Comparison of ENCODE assay signal across 25 cellular contexts in the genomic region with DNA sequence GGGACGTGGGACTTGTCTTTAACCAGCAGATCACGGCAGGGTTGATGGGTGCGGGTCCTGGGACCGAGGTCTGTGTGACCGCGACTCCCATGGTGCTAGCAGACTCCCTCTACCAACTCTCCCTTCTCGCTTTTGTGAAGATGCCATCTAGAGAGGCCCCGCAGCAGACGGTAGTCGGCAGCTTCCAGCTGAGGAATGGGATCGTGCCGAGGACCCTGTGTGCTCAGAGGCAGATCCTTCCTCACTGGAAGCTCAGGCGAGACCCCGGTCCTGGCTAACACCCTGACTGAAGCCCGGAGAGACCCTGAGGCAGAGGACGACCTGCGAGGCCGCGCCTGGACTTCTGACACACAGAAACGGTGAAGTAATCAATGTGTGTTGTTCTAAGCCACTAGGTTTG. TPM values are rescaled to one million over a fixed set of nuclear protein-coding genes. Genes with fewer than 3 reads are reported as not detected.
DNase-seq lines count a peak whose midpoint lies in the region; ATAC-seq and TF ChIP-seq lines count a peak whose summit lies in the region.
"Had no signal": no experiment of that assay in that cellular context is flagged by ENCODE, and none has a peak within 500 bp of the region (broad histone marks: within the 10 kb centered on the region; RNA-seq: fewer than 3 reads in every experiment).

No MANE protein-coding gene starts in this region.

- ATAC-seq in SK-N-SH treated with all-trans-retinoic acid at 6 μM for 48 hours (no peak), mucosa of descending colon (no peak)
- ATAC-seq: activated T-cell treated with anti-CD3 and anti-CD28 coated beads, Interleukin-2, amount 50 U/mL, for 4 hours; Panc1; stimulated activated naive CD8-positive, alpha-beta T cell treated with anti-CD3 and anti-CD28 coated beads, Interleukin-15, amount 100 ng/mL, for 72 hours had no signal

- H3K9me2 ChIP-seq in SK-N-SH = no peaks in the 10 kb centered on the region

- no peak for TF ChIP-seq POLR2A in stomach (IDR thresholded peaks at IDR 0.05)

- H3K36me3 ChIP-seq in SK-N-SH (replicated peaks in 1 of 2; ENCODE audit: control insufficient read depth in 1 of 2, insufficient read depth in 2 of 2, low read length in 1 of 2) (peaks cover 31 to 51% of the 10 kb centered on the region in 2 experiments), mucosa of descending colon (ENCODE audit: low read depth) (no peaks in the 10 kb centered on the region), stomach (peaks cover 45 to 93% (median 84%) of the 10 kb centered on the region in 4 donors)

- TF ChIP-seq CTCF in SK-N-SH (IDR thresholded peaks at IDR 0.05) = no peak
- no peak for TF ChIP-seq CTCF in mucosa of descending colon (IDR thresholded peaks at IDR 0.05)
- TF ChIP-seq CTCF in stomach (IDR thresholded peaks at IDR 0.05) = no peak

- no peak overlapping the region for H3K4me2 ChIP-seq in SK-N-SH

- H3K27ac ChIP-seq in SK-N-SH (ENCODE audit: low read depth in 2 of 2, low read length in 1 of 2) (no peak overlapping the region), stomach (no peak overlapping the region)
- H3K27ac ChIP-seq: 22Rv1, HL-60, SJCRH30, tibial nerve had no signal

- peaks cover 3% of the 10 kb centered on the region for H3F3A ChIP-seq in SK-N-SH (replicated peaks; ENCODE audit: insufficient read depth)

- intact Hi-C loops in mucosa of descending colon (cut with DNase I, micrococcal nuclease) = no loop called here
- intact Hi-C loops in stomach (cut with DNase I; ENCODE audit: low total_unique reads) = no loop called here

- CTCF ChIA-PET in SK-N-SH (lab: Yijun Ruan, JAX) = interaction anchor here (1.3 kb wide), 1 partner anchor 11 kb away, joined by 3 read pairs; no protein-coding TSS in a partner anchor

- POLR2A ChIA-PET in SK-N-SH (lab: Yijun Ruan, JAX) = no interaction called here

- TF ChIP-seq EP300 in SK-N-SH (IDR thresholded peaks at IDR 0.05; ENCODE audit: borderline replicate concordance in 1 of 2, low read depth in 1 of 2, low read length in 1 of 2) = no peak
- no peak for TF ChIP-seq EP300 in stomach (IDR thresholded peaks at IDR 0.05)

- H3K4me1 ChIP-seq in SK-N-SH (ENCODE audit: control insufficient read depth in 1 of 2, insufficient read depth in 2 of 2, low read depth in 1 of 2, low read length in 1 of 2) (peaks cover 0 to 23% of the 10 kb centered on the region in 2 experiments; a peak in 1 of 4 replicates), mucosa of descending colon (ENCODE audit: low read depth) (no peaks in the 10 kb centered on the region), stomach (no peaks in the 10 kb centered on the region)
- H3K4me1 ChIP-seq: HAP-1, SJCRH30, tibial nerve had no signal

- H3K9me3 ChIP-seq in SK-N-SH (no peaks in the 10 kb centered on the region), mucosa of descending colon (no peaks in the 10 kb centered on the region), stomach (no peaks in the 10 kb centered on the region)
- H3K9me3 ChIP-seq: HAP-1, SJCRH30, tibial nerve had no signal

- WGBS in SK-N-SH (ENCODE audit: low lambda C conversion rate) = 86% methylated on average over 17 of the region's 20 CpGs
- 86 to 91% (median 88%) methylated on average over 20 of the region's 20 CpGs for WGBS in stomach, 5 donors

- DNase-seq in SK-N-SH (peak; percentile 5), mucosa of descending colon (peak in 2 of 3 donors; percentile 16 to 20), stomach (peak; percentile 17), SKM-1 treated with dmso at 0.1 percent for 144 hours (lab: John Stamatoyannopoulos, UW; ENCODE audit: unreplicated experiment) (no peak), dermis blood vessel endothelial cell (no peak)
- DNase-seq in activated CD8-positive, alpha-beta memory T cell treated with anti-CD3 and anti-CD28 coated beads, Interleukin-2, amount 50 U/mL, for 4 hours = peak; percentile 6
- DNase-seq in activated CD4-positive, CD25-positive, alpha-beta regulatory T cell (lab: John Stamatoyannopoulos, UW) = no peak
- DNase-seq: activated naive CD4-positive, alpha-beta T cell treated with Interleukin-2 at 50 U/mL for 16 hours; activated T-cell treated with anti-CD3 and anti-CD28 coated beads, Interleukin-2, amount 50 U/mL, for 4 hours; amniotic stem cell; CD4-positive, alpha-beta memory T cell; Karpas-422; NCI-H1436 treated with DMSO at 0.1 percent for 48 hours; NCI-H2171; NCI-H524 treated with DMSO at 0.1 percent for 48 hours; occipital lobe; SJCRH30; stimulated activated naive CD8-positive, alpha-beta T cell treated with anti-CD3 and anti-CD28 coated beads, Interleukin-15, amount 100 ng/mL, for 72 hours had no signal

- H2AFZ ChIP-seq in SK-N-SH (ENCODE audit: low read depth) = no peak overlapping the region

- no peak for TF ChIP-seq RAD21 in SK-N-SH (IDR thresholded peaks at IDR 0.05; ENCODE audit: low read length)

- no peaks in the 10 kb centered on the region for H3K27me3 ChIP-seq in SK-N-SH (ENCODE audit: insufficient read depth)
- H3K27me3 ChIP-seq in stomach = no peaks in the 10 kb centered on the region
- H3K27me3 ChIP-seq: SJCRH30, tibial nerve had no signal

- no peak overlapping the region for H3K4me3 ChIP-seq in SK-N-SH (ENCODE audit: low read depth in 2 of 2, low read length in 1 of 2)
- no peak overlapping the region for H3K4me3 ChIP-seq in mucosa of descending colon
- no peak overlapping the region for H3K4me3 ChIP-seq in stomach
- H3K4me3 ChIP-seq: HAP-1, SJCRH30, tibial nerve had no signal

- H4K20me1 ChIP-seq in SK-N-SH (ENCODE audit: insufficient read depth) = no peaks in the 10 kb centered on the region

- H3K9ac ChIP-seq in SK-N-SH = no peak overlapping the region

- no peaks in the 10 kb centered on the region for H3K79me2 ChIP-seq in SK-N-SH (ENCODE audit: insufficient read depth)

TF ChIP-seq in SK-N-SH, 30 proteins besides CTCF, POLR2A, EP300 and RAD21 (continues in another document):
- TF ChIP-seq EZH2phosphoT487 (IDR thresholded peaks at IDR 0.05; ENCODE audit: borderline replicate concordance, low read depth) (no peak), FOSL2 (IDR thresholded peaks at IDR 0.05; ENCODE audit: borderline replicate concordance, low read depth) (no peak), SMC3 (IDR thresholded peaks at IDR 0.05; ENCODE audit: low read depth, low read length) (no peak), NRF1 (IDR thresholded peaks at IDR 0.05; ENCODE audit: low read depth, low read length) (no peak), NFIC (IDR thresholded peaks at IDR 0.05; ENCODE audit: borderline replicate concordance) (no peak), FOXM1 (IDR thresholded peaks at IDR 0.05; ENCODE audit: low read depth) (no peak), YY1 (IDR thresholded peaks at IDR 0.05; ENCODE audit: low read depth) (no peak)

TF ChIP-seq in SK-N-SH treated with all-trans-retinoic acid at 6 μM for 48 hours, 23 proteins besides CTCF, POLR2A, EP300 and RAD21 (continues in another document):
- TF ChIP-seq, protein P1, sequence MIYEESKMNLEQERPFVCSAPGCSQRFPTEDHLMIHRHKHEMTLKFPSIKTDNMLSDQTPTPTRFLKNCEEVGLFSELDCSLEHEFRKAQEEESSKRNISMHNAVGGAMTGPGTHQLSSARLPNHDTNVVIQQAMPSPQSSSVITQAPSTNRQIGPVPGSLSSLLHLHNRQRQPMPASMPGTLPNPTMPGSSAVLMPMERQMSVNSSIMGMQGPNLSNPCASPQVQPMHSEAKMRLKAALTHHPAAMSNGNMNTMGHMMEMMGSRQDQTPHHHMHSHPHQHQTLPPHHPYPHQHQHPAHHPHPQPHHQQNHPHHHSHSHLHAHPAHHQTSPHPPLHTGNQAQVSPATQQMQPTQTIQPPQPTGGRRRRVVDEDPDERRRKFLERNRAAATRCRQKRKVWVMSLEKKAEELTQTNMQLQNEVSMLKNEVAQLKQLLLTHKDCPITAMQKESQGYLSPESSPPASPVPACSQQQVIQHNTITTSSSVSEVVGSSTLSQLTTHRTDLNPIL (CRISPR knock-in tag; IDR thresholded peaks at IDR 0.05; ENCODE audit: low read depth) = no peak
- TF ChIP-seq ZFP3 (CRISPR knock-in tag; IDR thresholded peaks at IDR 0.05) = no peak

RNA-seq across cellular contexts. Expression of a gene that starts 12.5 kb away (rescaled TPM):
- polyA plus RNA-seq in SK-N-SH (2012; rRNA removed) (4.8 and 8.3 TPM in 2 replicates), stomach (10 to 100 TPM in 2 of 3 donors, 1 to 10 TPM in 1; 7.0 to 14.2 (median 13.7) TPM)
- 3.5 and 5.9 TPM in 2 replicates for polyA plus RNA-seq in SK-N-SH (2012; cell fraction: cytosol; rRNA removed)
- 11.3 and 15.7 TPM in 2 replicates for polyA plus RNA-seq in SK-N-SH (2012; cell fraction: nucleus; rRNA removed)
- total RNA-seq in mucosa of descending colon (10 to 100 TPM in 1 of 3 donors, 1 to 10 TPM in 2; 4.6 to 10.9 (median 4.6) TPM), stomach (10 to 100 TPM in 2 of 5 donors, 1 to 10 TPM in 1, under 1 TPM in 1, not detected in 1; 0.72 to 26.4 (median 8.0) TPM), dermis blood vessel endothelial cell (6.1 and 9.4 TPM in 2 replicates)

RNA-seq across cellular contexts. Expression of a gene that starts 31.8 kb away (rescaled TPM):
- 38.7 and 41.8 TPM in 2 replicates for polyA plus RNA-seq in SK-N-SH (2012; rRNA removed)
- 14.4 and 23.1 TPM in 2 replicates for polyA plus RNA-seq in SK-N-SH (2012; cell fraction: cytosol; rRNA removed)
- polyA plus RNA-seq in SK-N-SH (2012; cell fraction: nucleus; rRNA removed) = 110 and 119 TPM in 2 replicates
- 10 to 100 TPM; 72.6 to 84.8 (median 81.1) TPM for total RNA-seq in mucosa of descending colon
- total RNA-seq in stomach = 100 to 1,000 TPM in 1 of 5 donors, 10 to 100 TPM in 4; 26.4 to 246 (median 46.7) TPM
- polyA plus RNA-seq in stomach = 10 to 100 TPM; 15.3 to 22.2 (median 21.7) TPM
- 85.3 and 134 TPM in 2 replicates for total RNA-seq in dermis blood vessel endothelial cell

RNA-seq across cellular contexts. Expression of a gene that starts 41.4 kb away (rescaled TPM):
- polyA plus RNA-seq in SK-N-SH (2012; rRNA removed) (0.33 and 0.37 TPM in 2 replicates), stomach (1 to 10 TPM in 1 of 3 donors, under 1 TPM in 2; 0.25 to 2.4 (median 0.53) TPM)
- 0.05 TPM in 1 of 2 replicates, not detected in the other for polyA plus RNA-seq in SK-N-SH (2012; cell fraction: cytosol; rRNA removed)
- 3.3 and 3.4 TPM in 2 replicates for polyA plus RNA-seq in SK-N-SH (2012; cell fraction: nucleus; rRNA removed)
- total RNA-seq in mucosa of descending colon (1 to 10 TPM in 1 of 3 donors, under 1 TPM in 1, not detected in 1; 0.36 to 2.1 TPM), stomach (1 to 10 TPM in 2 of 5 donors, not detected in 3; 1.3 to 6.7 TPM), dermis blood vessel endothelial cell (0.05 and 0.17 TPM in 2 replicates)
- total RNA-seq: occipital lobe; SJCRH30; T-helper 1 cell treated with Interleukin-12 subunit alpha and Interleukin-12 subunit beta and Interleukin-4 antibody, amounts not matched to agents 30 ng/mL and 1 ng/mL, for 36 hours had no signal
- polyA plus RNA-seq: CD4-positive, alpha-beta memory T cell had no signal

Comparison
In these comparisons a context has a peak if more than half of its experiments do, and no peak if none do; other contexts are left out.
1. DNase-seq: peak in SK-N-SH (single experiment), activated CD8-positive, alpha-beta memory T cell treated with anti-CD3 and anti-CD28 coated beads, Interleukin-2, amount 50 U/mL, for 4 hours (single experiment), mucosa of descending colon (2 of 3) and stomach (single experiment); none in SKM-1 treated with dmso at 0.1 percent for 144 hours (single experiment), dermis blood vessel endothelial cell (single experiment) and activated CD4-positive, CD25-positive, alpha-beta regulatory T cell (0 of 4).